In genomic region chr1:47776554-47777156, GRCh38 we compare ENCODE assay signal across 23 cellular contexts.
DNase-seq lines count a peak whose midpoint lies in the region; ATAC-seq and TF ChIP-seq lines count a peak whose summit lies in the region.
"Had no signal": no experiment of that assay in that cellular context is flagged by ENCODE, and none has a peak within 500 bp of the region (broad histone marks: within the 10 kb centered on the region; RNA-seq: fewer than 3 reads in every experiment).

No MANE protein-coding gene starts in this region.

- CTCF ChIA-PET in WTC11 (lab: Charles Lee): interaction anchor here (0.8 to 2.2 kb wide), 9 partner anchors 9 to 796 kb away, joined by 3 to 13 read pairs (median 4); no protein-coding TSS in a partner anchor

- H4K20me1 ChIP-seq in osteoblast (ENCODE audit: insufficient read depth, low read length): no peaks in the 10 kb centered on the region

- H3K4me3 ChIP-seq in osteoblast (ENCODE audit: insufficient read depth, low read length) (no peak overlapping the region), psoas muscle (no peak overlapping the region)
- H3K4me3 ChIP-seq: ovary, Peyer's patch, right lobe of liver had no signal

- intact Hi-C loops in psoas muscle (cut with DNase I): no loop called here

- peak; percentile 50 for ATAC-seq in WTC11
- ATAC-seq in psoas muscle: no peak
- ATAC-seq in HG03135 (IDR thresholded peaks at IDR 0.05; ENCODE audit: unreplicated experiment): no peak
- ATAC-seq: activated CD8-positive, alpha-beta T cell treated with anti-CD3 and anti-CD28 coated beads for 36 hours; esophagus mucosa; right lobe of liver had no signal

- no peaks in the 10 kb centered on the region; the same call in 1 of the 2 replicates for H3K27me3 Mint-ChIP-seq in WTC11 (ENCODE audit: low read depth)

- no peaks in the 10 kb centered on the region for H3K79me2 ChIP-seq in osteoblast (ENCODE audit: insufficient read depth, low read length)

- no peaks in the 10 kb centered on the region for H3K27me3 ChIP-seq in osteoblast (ENCODE audit: insufficient read depth, low read length)
- peaks cover 0 to 9% (median 7%) of the 10 kb centered on the region in 3 donors for H3K27me3 ChIP-seq in psoas muscle (ENCODE audit: insufficient read depth in 3 of 3, low read length in 2 of 3)
- H3K27me3 ChIP-seq: BE2C, ovary, Peyer's patch, right lobe of liver had no signal

- WGBS in psoas muscle, 3 donors: 59 to 61% (median 60%) methylated on average over 11 of the region's 11 CpGs

- H3K9me3 ChIP-seq in osteoblast (ENCODE audit: low read depth, low read length) (no peaks in the 10 kb centered on the region), psoas muscle (no peaks in the 10 kb centered on the region)
- H3K9me3 ChIP-seq: BE2C, ovary, Peyer's patch, right lobe of liver had no signal

- no peak overlapping the region for H3K4me3 Mint-ChIP-seq in WTC11
- H3K4me3 Mint-ChIP-seq: activated CD8-positive, alpha-beta T cell treated with anti-CD3 and anti-CD28 coated beads for 36 hours; activated naive CD4-positive, alpha-beta T cell treated with anti-CD3 and anti-CD28 coated beads for 36 hours; activated T-cell treated with anti-CD3 and anti-CD28 coated beads, Interleukin-2, amount 50 U/mL, for 24 hours; naive B cell had no signal

- peak; percentile 37 for DNase-seq in NCI-H510A treated with DMSO at 0.1 percent for 48 hours (lab: John Stamatoyannopoulos, UW)
- no peak for DNase-seq in NCI-H510A (lab: John Stamatoyannopoulos, UW)
- DNase-seq in NCI-H2107 treated with DMSO at 0.1 percent for 48 hours (lab: John Stamatoyannopoulos, UW; ENCODE audit: unreplicated experiment): peak; percentile 63
- DNase-seq in WTC11 (ENCODE audit: low spot score): no peak
- DNase-seq in osteoblast (ENCODE audit: insufficient read length, low spot score, missing footprints): peak; percentile 56
- DNase-seq in psoas muscle: no peak
- no peak for DNase-seq in HUDEP-2 (lab: John Stamatoyannopoulos, UW; ENCODE audit: unreplicated experiment in 76 of 76)
- DNase-seq: activated CD8-positive, alpha-beta T cell treated with anti-CD3 and anti-CD28 coated beads for 36 hours; activated naive CD4-positive, alpha-beta T cell treated with anti-CD3 and anti-CD28 coated beads for 36 hours; activated T-cell treated with anti-CD3 and anti-CD28 coated beads, Interleukin-2, amount 50 U/mL, for 24 hours; BE2C; central memory CD4-positive, alpha-beta T cell; IMR-90; kidney; mesenchymal stem cell; naive B cell; NCI-H2171; ovary; Peyer's patch; right lobe of liver had no signal

- no peak overlapping the region for H3K4me2 ChIP-seq in osteoblast (ENCODE audit: insufficient read depth, low read length)

- H2AFZ ChIP-seq in osteoblast (ENCODE audit: low read length): no peak overlapping the region

- H3K27ac ChIP-seq in osteoblast (ENCODE audit: low read depth, low read length) (no peak overlapping the region), psoas muscle (no peak overlapping the region)
- H3K27ac ChIP-seq: HL-60, ovary, Peyer's patch, right lobe of liver had no signal

- POLR2A ChIA-PET in WTC11 (lab: Charles Lee): no interaction called here

- H3K4me1 ChIP-seq in osteoblast (ENCODE audit: insufficient read depth, low read length) (no peaks in the 10 kb centered on the region), psoas muscle (no peaks in the 10 kb centered on the region)
- H3K4me1 ChIP-seq: Peyer's patch had no signal

- H3K4me1 Mint-ChIP-seq in WTC11: peaks cover 16% of the 10 kb centered on the region
- H3K4me1 Mint-ChIP-seq: naive B cell had no signal

- TF ChIP-seq CTCF in WTC11 (IDR thresholded peaks at IDR 0.05) (no peak), osteoblast (IDR thresholded peaks at IDR 0.05; ENCODE audit: extremely low read depth, low read depth, low read length) (no peak), psoas muscle (IDR thresholded peaks at IDR 0.05) (no peak)

- no peak overlapping the region for H3K27ac Mint-ChIP-seq in WTC11
- H3K27ac Mint-ChIP-seq: activated CD8-positive, alpha-beta T cell treated with anti-CD3 and anti-CD28 coated beads for 36 hours; activated naive CD4-positive, alpha-beta T cell treated with anti-CD3 and anti-CD28 coated beads for 36 hours; activated T-cell treated with anti-CD3 and anti-CD28 coated beads, Interleukin-2, amount 50 U/mL, for 24 hours had no signal

- no peaks in the 10 kb centered on the region for H3K9me3 Mint-ChIP-seq in WTC11
- H3K9me3 Mint-ChIP-seq: activated CD8-positive, alpha-beta T cell treated with anti-CD3 and anti-CD28 coated beads for 36 hours; activated naive CD4-positive, alpha-beta T cell treated with anti-CD3 and anti-CD28 coated beads for 36 hours; activated T-cell treated with anti-CD3 and anti-CD28 coated beads, Interleukin-2, amount 50 U/mL, for 24 hours had no signal

- H3K36me3 ChIP-seq in osteoblast (ENCODE audit: insufficient read depth, low read length): no peaks in the 10 kb centered on the region
- H3K36me3 ChIP-seq in psoas muscle (ENCODE audit: insufficient read depth in 1 of 2, low read depth in 1 of 2): no peaks in the 10 kb centered on the region
- H3K36me3 ChIP-seq: BE2C, ovary, Peyer's patch, right lobe of liver had no signal

- H3K36me3 Mint-ChIP-seq in WTC11: peaks cover 5% of the 10 kb centered on the region; the same call in 1 of the 2 replicates
- H3K36me3 Mint-ChIP-seq: naive B cell had no signal

TF ChIP-seq in WTC11, 78 proteins besides CTCF, POLR2A, EP300 and RAD21:
- TF ChIP-seq STAT6 (CRISPR knock-in tag; conservative IDR thresholded peaks at IDR 0.05; ENCODE audit: low read depth) (no peak), E2F4 (CRISPR knock-in tag; IDR thresholded peaks at IDR 0.05; ENCODE audit: borderline replicate concordance, low read depth) (no peak), CDX4 (CRISPR knock-in tag; IDR thresholded peaks at IDR 0.05; ENCODE audit: borderline replicate concordance) (no peak), ATF3 (CRISPR knock-in tag; conservative IDR thresholded peaks at IDR 0.05) (no peak), ZBTB21 (CRISPR knock-in tag; IDR thresholded peaks at IDR 0.05; ENCODE audit: borderline replicate concordance) (no peak), MYBL2 (CRISPR knock-in tag; IDR thresholded peaks at IDR 0.05) (no peak), ZNF138 (CRISPR knock-in tag; conservative IDR thresholded peaks at IDR 0.05) (no peak), ZNF416 (CRISPR knock-in tag; IDR thresholded peaks at IDR 0.05) (no peak)
- TF ChIP-seq, protein P1, sequence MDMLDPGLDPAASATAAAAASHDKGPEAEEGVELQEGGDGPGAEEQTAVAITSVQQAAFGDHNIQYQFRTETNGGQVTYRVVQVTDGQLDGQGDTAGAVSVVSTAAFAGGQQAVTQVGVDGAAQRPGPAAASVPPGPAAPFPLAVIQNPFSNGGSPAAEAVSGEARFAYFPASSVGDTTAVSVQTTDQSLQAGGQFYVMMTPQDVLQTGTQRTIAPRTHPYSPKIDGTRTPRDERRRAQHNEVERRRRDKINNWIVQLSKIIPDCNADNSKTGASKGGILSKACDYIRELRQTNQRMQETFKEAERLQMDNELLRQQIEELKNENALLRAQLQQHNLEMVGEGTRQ (CRISPR knock-in tag; IDR thresholded peaks at IDR 0.05): no peak

Comparison
In these comparisons a context has a peak if more than half of its experiments do, and no peak if none do; other contexts are left out.
1. DNase-seq: peak in NCI-H510A treated with DMSO at 0.1 percent for 48 hours (single experiment), NCI-H2107 treated with DMSO at 0.1 percent for 48 hours (single experiment) and osteoblast (single experiment); none in NCI-H510A (single experiment), WTC11 (single experiment), psoas muscle (0 of 2) and HUDEP-2 (0 of 76).